ENCODE assay signal across 13 cellular contexts in the genomic region with DNA sequence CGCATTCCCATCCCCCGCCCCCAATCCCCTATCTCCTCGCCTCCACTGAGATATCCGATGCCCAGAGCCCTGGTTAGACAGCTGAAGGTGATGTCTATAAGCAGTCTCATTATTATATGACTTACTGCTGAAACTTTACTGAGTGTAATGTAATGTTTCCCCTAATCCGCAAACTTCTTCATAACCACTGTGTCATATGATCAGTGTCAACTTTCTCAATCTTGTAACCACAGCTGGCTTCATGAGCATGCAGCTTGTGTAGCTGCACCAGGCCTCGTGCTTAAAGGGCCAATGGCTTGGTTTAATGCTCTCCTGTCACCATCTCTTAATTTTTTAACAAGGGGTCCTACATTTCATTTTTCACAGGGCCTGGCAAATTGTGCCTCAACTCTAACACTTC. TPM values are rescaled to one million over a fixed set of nuclear protein-coding genes. Genes with fewer than 3 reads are reported as not detected.
DNase-seq lines count a peak whose midpoint lies in the region; ATAC-seq, FAIRE-seq and TF ChIP-seq lines count a peak whose summit lies in the region.
"Had no signal": no experiment of that assay in that cellular context is flagged by ENCODE, and none has a peak within 500 bp of the region (broad histone marks: within the 10 kb centered on the region; RNA-seq: fewer than 3 reads in every experiment).

No MANE protein-coding gene starts in this region.

- peak overlapping the region in 1 of 2 donors; percentile 61 for H3K4me3 Mint-ChIP-seq in CD14-positive monocyte

- peak overlapping the region; percentile 60 to 96 (median 93) for H3K27ac Mint-ChIP-seq in CD14-positive monocyte

- no peak overlapping the region for H2AFZ ChIP-seq in GM23248

- H3K27me3 Mint-ChIP-seq in CD14-positive monocyte (ENCODE audit: low read depth in 3 of 3): peaks cover 0 to 1% (median 0%) of the 10 kb centered on the region in 3 donors

- H3K36me3 Mint-ChIP-seq in CD14-positive monocyte: no peaks in the 10 kb centered on the region

- no peak overlapping the region for H3K27ac ChIP-seq in GM23248
- H3K27ac ChIP-seq: epithelial cell of prostate had no signal

- intact Hi-C loops in CD14-positive monocyte (cut with micrococcal nuclease): no loop called here

- no peak for ATAC-seq in GM21737 (IDR thresholded peaks at IDR 0.05; ENCODE audit: unreplicated experiment)
- ATAC-seq in GM21360 (IDR thresholded peaks at IDR 0.05; ENCODE audit: unreplicated experiment): no peak
- no peak for ATAC-seq in GM18517 (IDR thresholded peaks at IDR 0.05; ENCODE audit: unreplicated experiment)

- no peaks in the 10 kb centered on the region for H3K27me3 ChIP-seq in GM23248 (replicated peaks; ENCODE audit: insufficient read depth)

- peak; percentile 70 for DNase-seq in CD14-positive monocyte (ENCODE audit: low spot score)
- DNase-seq in GM23248: peak; percentile 54
- peak; percentile 91 for DNase-seq in SIG-M5 treated with dmso at 0.1 percent for 504 hours (lab: John Stamatoyannopoulos, UW; ENCODE audit: unreplicated experiment)
- DNase-seq in iris pigment epithelial cell (ENCODE audit: low read depth): peak; percentile 90
- no peak for DNase-seq in frontal cortex (ENCODE audit: low spot score in 2 of 2)
- DNase-seq: activated T-cell treated with anti-CD3 and anti-CD28 coated beads for 4 hours, mammary epithelial cell, PC-3 had no signal

- H3F3A ChIP-seq in GM23248 (ENCODE audit: insufficient read depth): no peaks in the 10 kb centered on the region

- peaks cover 41% of the 10 kb centered on the region for H3K4me1 Mint-ChIP-seq in CD14-positive monocyte

- TF ChIP-seq CTCF in CD14-positive monocyte (IDR thresholded peaks at IDR 0.05): no peak

- no peaks in the 10 kb centered on the region for H4K20me1 ChIP-seq in GM23248 (ENCODE audit: insufficient read depth)

- H3K79me2 ChIP-seq in GM23248 (ENCODE audit: insufficient read depth): no peaks in the 10 kb centered on the region

- H3K4me3 ChIP-seq in GM23248: no peak overlapping the region

- H3K9me2 ChIP-seq in GM23248 (ENCODE audit: insufficient read depth): no peaks in the 10 kb centered on the region

- H3K9me3 ChIP-seq in GM23248 (ENCODE audit: low read depth): no peaks in the 10 kb centered on the region

- 76 to 80% methylated on average over 6 of the region's 6 CpGs for WGBS in GM23248 (ENCODE audit: low coverage in 1 of 2, low lambda C conversion rate in 2 of 2, missing lambda C conversion rate in 2 of 2), 2 experiments

- H3K36me3 ChIP-seq in GM23248 (ENCODE audit: low read depth): no peaks in the 10 kb centered on the region

- no peak overlapping the region for H3K4me2 ChIP-seq in GM23248 (ENCODE audit: unreplicated experiment)

- H3K4me1 ChIP-seq in GM23248 (ENCODE audit: insufficient read depth): peaks cover 3% of the 10 kb centered on the region; the same call in 1 of the 2 replicates

- FAIRE-seq in frontal cortex (lab: Jason Lieb, UNC): no peak

- H3K9ac ChIP-seq in GM23248: no peak overlapping the region

- H3K9me3 Mint-ChIP-seq in CD14-positive monocyte: peaks cover 0 to 4% (median 0%) of the 10 kb centered on the region in 7 donors

- in situ Hi-C loops in GM23248 (cut with MboI): no loop called here

RNA-seq across cellular contexts. Expression of a gene that starts 8.1 kb away (rescaled TPM):
- polyA plus RNA-seq in CD14-positive monocyte (under 1 TPM in 1 of 2 donors, not detected in 1; 0.40 TPM), GM23248 (2016; fragmentation: Nextera tagmentation; extraction: Ambion mirVana) (not detected in 2 replicates)
- total RNA-seq in GM23248 (2014; rRNA removed; shearing (Covaris generic)): not detected in 2 replicates
- not detected for total RNA-seq in frontal cortex
- total RNA-seq: HT1080, mammary epithelial cell, PC-3 had no signal
- polyA plus RNA-seq: mammary epithelial cell had no signal

RNA-seq across cellular contexts. Expression of a gene that starts 53.9 kb away (rescaled TPM):
- polyA plus RNA-seq in CD14-positive monocyte (10 to 100 TPM; 35.7 to 42.7 TPM), GM23248 (2016; fragmentation: Nextera tagmentation; extraction: Ambion mirVana) (53.7 and 53.8 TPM in 2 replicates)
- 82.6 and 115 TPM in 2 replicates for total RNA-seq in GM23248 (2014; rRNA removed; shearing (Covaris generic))
- total RNA-seq in frontal cortex: 50.5 TPM

Comparison
In these comparisons a context has a peak if more than half of its experiments do, and no peak if none do; other contexts are left out.
1. DNase-seq: peak in CD14-positive monocyte (single experiment), GM23248 (single experiment), SIG-M5 treated with dmso at 0.1 percent for 504 hours (single experiment) and iris pigment epithelial cell (single experiment); none in frontal cortex (0 of 2).